ENCODE assay signal across 15 cellular contexts in the genomic region with DNA sequence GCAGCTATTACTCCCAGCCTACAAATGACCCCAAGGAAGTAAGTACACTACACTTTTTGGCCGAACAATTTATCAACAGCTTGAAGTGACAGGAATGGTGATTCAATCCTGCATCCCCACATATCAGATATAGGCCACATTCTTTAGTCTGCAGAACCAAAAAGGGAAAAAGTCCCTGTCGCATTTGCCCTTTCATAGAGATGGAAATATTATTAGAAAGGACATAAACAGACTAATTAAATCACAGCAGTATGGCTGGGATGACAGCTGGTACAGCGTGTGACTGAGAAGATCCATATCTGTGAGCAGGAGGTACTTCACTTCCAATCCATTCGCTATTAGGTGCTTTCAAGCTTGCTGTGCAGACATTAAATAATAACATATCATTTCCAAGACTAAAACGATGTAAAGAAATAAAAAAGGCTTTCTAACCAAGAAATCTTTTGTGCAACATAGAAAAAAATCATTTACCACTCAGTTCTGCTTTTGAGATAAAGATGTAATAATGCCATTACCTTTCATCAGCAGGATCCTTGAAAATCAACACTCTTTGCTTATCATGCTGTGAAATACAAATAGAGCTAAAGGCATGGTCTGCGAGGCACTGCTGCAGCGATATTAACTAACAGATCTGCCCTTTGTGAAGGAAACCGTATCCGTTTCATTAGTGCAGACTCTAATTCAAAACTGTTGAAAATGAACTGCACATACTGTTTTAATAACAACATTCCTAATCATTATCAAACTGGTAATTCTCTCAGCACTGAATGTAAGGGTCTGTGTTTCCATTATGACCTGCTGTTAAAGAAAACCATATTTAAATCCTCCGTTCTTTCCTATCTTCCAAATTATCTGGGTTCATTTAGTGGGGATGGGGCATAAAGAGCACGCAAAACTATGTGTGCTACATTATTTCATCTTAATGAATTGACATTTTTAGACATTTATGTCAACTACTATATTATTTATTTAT.
DNase-seq lines count a peak whose midpoint lies in the region; ATAC-seq and TF ChIP-seq lines count a peak whose summit lies in the region.
"Had no signal": no experiment of that assay in that cellular context is flagged by ENCODE, and none has a peak within 500 bp of the region (broad histone marks: within the 10 kb centered on the region; RNA-seq: fewer than 3 reads in every experiment).

No MANE protein-coding gene starts in this region.

- no peak for ATAC-seq in HG03025 (IDR thresholded peaks at IDR 0.05; ENCODE audit: low FRiP score, unreplicated experiment)
- ATAC-seq: HCT116 had no signal

- no peaks in the 10 kb centered on the region for H3K9me3 ChIP-seq in cardiac muscle cell (ENCODE audit: low read depth)
- H3K9me3 ChIP-seq in endocrine pancreas (ENCODE audit: control insufficient read depth, low read length): no peaks in the 10 kb centered on the region
- H3K9me3 ChIP-seq: ascending aorta had no signal

- peak overlapping the region; percentile 58 for H3K4me3 Mint-ChIP-seq in type B pancreatic cell
- H3K4me3 Mint-ChIP-seq in activated naive CD4-positive, alpha-beta T cell treated with anti-CD3 and anti-CD28 coated beads, Interleukin-2, amount 10 ng/mL, durations not matched to agents 7 days and 5 days: no peak overlapping the region
- H3K4me3 Mint-ChIP-seq: activated CD4-positive, alpha-beta memory T cell treated with anti-CD3 and anti-CD28 coated beads for 36 hours had no signal

- H3K9me3 Mint-ChIP-seq in type B pancreatic cell: no peaks in the 10 kb centered on the region
- no peaks in the 10 kb centered on the region for H3K9me3 Mint-ChIP-seq in activated naive CD4-positive, alpha-beta T cell treated with anti-CD3 and anti-CD28 coated beads, Interleukin-2, amount 10 ng/mL, durations not matched to agents 7 days and 5 days
- H3K9me3 Mint-ChIP-seq: activated CD4-positive, alpha-beta memory T cell treated with anti-CD3 and anti-CD28 coated beads for 36 hours had no signal

- H3K4me3 ChIP-seq in cardiac muscle cell: no peak overlapping the region
- peak overlapping the region; percentile 92 for H3K4me3 ChIP-seq in endocrine pancreas (ENCODE audit: control insufficient read depth, insufficient read depth, low read length)
- H3K4me3 ChIP-seq: ascending aorta, dorsolateral prefrontal cortex, SK-N-MC had no signal

- no peaks in the 10 kb centered on the region for H3K27me3 Mint-ChIP-seq in type B pancreatic cell
- H3K27me3 Mint-ChIP-seq in activated naive CD4-positive, alpha-beta T cell treated with anti-CD3 and anti-CD28 coated beads, Interleukin-2, amount 10 ng/mL, durations not matched to agents 7 days and 5 days: no peaks in the 10 kb centered on the region
- H3K27me3 Mint-ChIP-seq: activated CD4-positive, alpha-beta memory T cell treated with anti-CD3 and anti-CD28 coated beads for 36 hours had no signal

- TF ChIP-seq CTCF in cardiac muscle cell (IDR thresholded peaks at IDR 0.05; ENCODE audit: low read depth, low read length): no peak
- TF ChIP-seq CTCF in type B pancreatic cell (conservative IDR thresholded peaks at IDR 0.05): no peak

- CTCF ChIA-PET in activated naive CD4-positive, alpha-beta T cell treated with anti-CD3 and anti-CD28 coated beads, Interleukin-2, amount 10 ng/mL, durations not matched to agents 7 days and 5 days (lab: Charles Lee): no interaction called here

- DNase-seq in cardiac muscle cell (ENCODE audit: low read depth in 1 of 2, low spot score in 1 of 2) (peak; percentile 5 to 30), cardiac septum (ENCODE audit: low spot score) (no peak), NCI-H2227 (lab: John Stamatoyannopoulos, UW; ENCODE audit: unreplicated experiment) (peak; percentile 86), type B pancreatic cell (ENCODE audit: extremely low spot score, unreplicated experiment) (no peak), NCI-H226 (no peak)
- no peak for DNase-seq in activated naive CD4-positive, alpha-beta T cell treated with anti-CD3 and anti-CD28 coated beads, Interleukin-2, amount 10 ng/mL, durations not matched to agents 7 days and 5 days
- DNase-seq: activated CD4-positive, alpha-beta memory T cell treated with anti-CD3 and anti-CD28 coated beads for 36 hours; activated effector memory CD4-positive, alpha-beta T cell treated with anti-CD3 and anti-CD28 coated beads, Interleukin-2, amount 50 U/mL, for 16 hours; dorsolateral prefrontal cortex; stimulated activated CD4-positive, alpha-beta T cell treated with anti-CD3 and anti-CD28 coated beads, Interleukin-12 subunit alpha, Interleukin-12 subunit beta, amount 100 ng/mL, for 4 hours had no signal

- H3K36me3 ChIP-seq in cardiac muscle cell (no peaks in the 10 kb centered on the region), endocrine pancreas (ENCODE audit: control insufficient read depth, insufficient read depth, low read length) (no peaks in the 10 kb centered on the region)
- H3K36me3 ChIP-seq: ascending aorta had no signal

- no peaks in the 10 kb centered on the region for H3K27me3 ChIP-seq in cardiac muscle cell
- H3K27me3 ChIP-seq in endocrine pancreas (ENCODE audit: control insufficient read depth, insufficient read depth, low read length): no peaks in the 10 kb centered on the region
- H3K27me3 ChIP-seq: ascending aorta, dorsolateral prefrontal cortex had no signal

- no peaks in the 10 kb centered on the region for H3K36me3 Mint-ChIP-seq in type B pancreatic cell
- no peaks in the 10 kb centered on the region for H3K36me3 Mint-ChIP-seq in activated naive CD4-positive, alpha-beta T cell treated with anti-CD3 and anti-CD28 coated beads, Interleukin-2, amount 10 ng/mL, durations not matched to agents 7 days and 5 days
- H3K36me3 Mint-ChIP-seq: activated CD4-positive, alpha-beta memory T cell treated with anti-CD3 and anti-CD28 coated beads for 36 hours had no signal

- H3K4me1 Mint-ChIP-seq in type B pancreatic cell (ENCODE audit: unreplicated experiment): peaks cover 42% of the 10 kb centered on the region
- no peaks in the 10 kb centered on the region for H3K4me1 Mint-ChIP-seq in activated naive CD4-positive, alpha-beta T cell treated with anti-CD3 and anti-CD28 coated beads, Interleukin-2, amount 10 ng/mL, durations not matched to agents 7 days and 5 days

- peak overlapping the region; percentile 60 for H3K9ac ChIP-seq in endocrine pancreas (ENCODE audit: control insufficient read depth, insufficient read depth, low read length)

- H3K4me1 ChIP-seq in cardiac muscle cell (ENCODE audit: low read depth): peaks cover 35% of the 10 kb centered on the region
- H3K4me1 ChIP-seq in endocrine pancreas (ENCODE audit: control insufficient read depth, insufficient read depth, low read length): peaks cover 77% of the 10 kb centered on the region
- H3K4me1 ChIP-seq: ascending aorta had no signal

- peak overlapping the region; percentile 46 for H3K27ac Mint-ChIP-seq in type B pancreatic cell
- no peak overlapping the region for H3K27ac Mint-ChIP-seq in activated naive CD4-positive, alpha-beta T cell treated with anti-CD3 and anti-CD28 coated beads, Interleukin-2, amount 10 ng/mL, durations not matched to agents 7 days and 5 days
- H3K27ac Mint-ChIP-seq: activated CD4-positive, alpha-beta memory T cell treated with anti-CD3 and anti-CD28 coated beads for 36 hours had no signal

- intact Hi-C loops in cardiac septum (cut with DNase I): no loop called here

- peak overlapping the region; percentile 3 for H3K27ac ChIP-seq in cardiac muscle cell
- H3K27ac ChIP-seq: ascending aorta, dorsolateral prefrontal cortex, SK-N-MC had no signal

Comparison
In these comparisons a context has a peak if more than half of its experiments do, and no peak if none do; other contexts are left out.
1. DNase-seq: peak in cardiac muscle cell (2 of 2) and NCI-H2227 (single experiment); none in cardiac septum (single experiment), type B pancreatic cell (single experiment), activated naive CD4-positive, alpha-beta T cell treated with anti-CD3 and anti-CD28 coated beads, Interleukin-2, amount 10 ng/mL, durations not matched to agents 7 days and 5 days (single experiment) and NCI-H226 (single experiment).